14 cellular contexts compared by ENCODE assay signal in genomic region chr11:45022294-45023064, GRCh38.
DNase-seq lines count a peak whose midpoint lies in the region; ATAC-seq, FAIRE-seq and TF ChIP-seq lines count a peak whose summit lies in the region.
"Had no signal": no experiment of that assay in that cellular context is flagged by ENCODE, and none has a peak within 500 bp of the region (broad histone marks: within the 10 kb centered on the region; RNA-seq: fewer than 3 reads in every experiment).

No MANE protein-coding gene starts in this region.

- H3K27ac ChIP-seq in breast epithelium (peak overlapping the region; percentile 46 to 66), H1 (ENCODE audit: low read depth, low read length) (no peak overlapping the region), left lung (no peak overlapping the region), vagina (peak overlapping the region; percentile 64), kidney (ENCODE audit: low read depth in 2 of 2, low read length in 2 of 2) (no peak overlapping the region)
- H3K27ac ChIP-seq: A549, testis had no signal

- FAIRE-seq in H1 (lab: Jason Lieb, UNC) (no peak), kidney (lab: Jason Lieb, UNC) (no peak)
- FAIRE-seq: A549 had no signal

- H3K27me3 ChIP-seq in breast epithelium (no peaks in the 10 kb centered on the region), H1 (replicated peaks in 1 of 4; ENCODE audit: control insufficient read depth in 3 of 4, extremely low read depth in 1 of 4, insufficient read depth in 3 of 4, low read length in 3 of 4) (no peaks in the 10 kb centered on the region), left lung (no peaks in the 10 kb centered on the region), vagina (no peaks in the 10 kb centered on the region)
- H3K27me3 ChIP-seq: testis had no signal

- H4K20me1 ChIP-seq in H1 (replicated peaks in 1 of 2; ENCODE audit: control insufficient read depth in 1 of 2, insufficient read depth in 2 of 2, low read length in 2 of 2): no peaks in the 10 kb centered on the region

- TF ChIP-seq CTCF in breast epithelium (IDR thresholded peaks at IDR 0.05) (no peak), MCF 10A (IDR thresholded peaks at IDR 0.05; ENCODE audit: unreplicated experiment) (no peak), H1 (IDR thresholded peaks at IDR 0.05; ENCODE audit: control extremely low read depth in 1 of 3, insufficient read depth in 1 of 3, low read depth in 1 of 3, low read length in 3 of 3) (no peak), left lung (IDR thresholded peaks at IDR 0.05) (no peak), vagina (IDR thresholded peaks at IDR 0.05) (no peak), kidney (IDR thresholded peaks at IDR 0.05; ENCODE audit: borderline replicate concordance, extremely low read depth, insufficient read depth) (no peak), Calu3 (IDR thresholded peaks at IDR 0.05; ENCODE audit: unreplicated experiment) (no peak)

- no peak overlapping the region for H2AFZ ChIP-seq in H1 (ENCODE audit: low read length)

- no peak for DNase-seq in breast epithelium (ENCODE audit: low spot score in 2 of 2)
- no peak for DNase-seq in MCF 10A (ENCODE audit: unreplicated experiment)
- no peak for DNase-seq in H1 (ENCODE audit: low read depth in 1 of 2, low spot score in 2 of 2)
- no peak for DNase-seq in left lung
- DNase-seq in vagina (ENCODE audit: extremely low spot score in 2 of 2): no peak
- DNase-seq in kidney: no peak
- no peak for DNase-seq in Calu3
- DNase-seq: DMS53; effector CD4-positive, alpha-beta T cell; Kasumi-1 had no signal

- no peak overlapping the region for H4K8ac ChIP-seq in H1 (ENCODE audit: extremely low read depth, insufficient read depth, low read length)

- no TSS peak for BruUV-seq in MCF 10A (replicated peaks; lab: Mats Ljungman, UMichigan)
- no TSS peak for BruUV-seq in Calu3 (replicated peaks; lab: Mats Ljungman, UMichigan)

- POLR2A ChIA-PET in MCF 10A (lab: Yijun Ruan, JAX) (no interaction called here), H1 (lab: Charles Lee; ENCODE audit: partially characterized antibody) (interaction anchor here (1.5 kb wide), 1 partner anchor 58 kb away, joined by 4 read pairs; no protein-coding TSS in a partner anchor)

- H3K4me2 ChIP-seq in H1 (ENCODE audit: insufficient read depth in 1 of 2, low read depth in 2 of 2, low read length in 2 of 2): no peak overlapping the region
- H3K4me2 ChIP-seq: A549 had no signal

- intact Hi-C loops in breast epithelium (cut with DNase I; ENCODE audit: low total_unique reads) (no loop called here), MCF 10A (cut with micrococcal nuclease) (no loop called here), left lung (cut with DNase I) (no loop called here), vagina (cut with DNase I) (loop anchor here (5.0 kb wide), 1 partner anchor 65 kb away; no protein-coding TSS in a partner anchor), kidney (cut with DNase I) (no loop called here), Calu3 (cut with micrococcal nuclease; ENCODE audit: unreplicated experiment) (no loop called here)

- WGBS in H1 (ENCODE audit: extremely low coverage in 1 of 2, insufficient coverage in 1 of 2, insufficient read length in 1 of 2, insufficient replicate concordance in 2 of 2, low coverage in 1 of 2, low lambda C conversion rate in 2 of 2, missing lambda C conversion rate in 1 of 2), 2 experiments: 89% methylated on average over 9 of the region's 9 CpGs; no CpG with 5 or more reads in 1 of the 2 experiments

- H3K36me3 Mint-ChIP-seq in MCF 10A (ENCODE audit: insufficient read depth, unreplicated experiment) (peaks cover 6% of the 10 kb centered on the region), Calu3 (ENCODE audit: insufficient read depth, unreplicated experiment) (no peaks in the 10 kb centered on the region)

- H4K5ac ChIP-seq in H1 (ENCODE audit: insufficient read length, low read depth, low read length): no peak overlapping the region

- H4K91ac ChIP-seq in H1 (replicated peaks; ENCODE audit: insufficient read length, low read length): no peak overlapping the region

- H3K9me3 ChIP-seq in breast epithelium (no peaks in the 10 kb centered on the region), H1 (ENCODE audit: insufficient read depth in 2 of 2, low read depth in 1 of 2, low read length in 1 of 2) (no peaks in the 10 kb centered on the region), left lung (no peaks in the 10 kb centered on the region), vagina (no peaks in the 10 kb centered on the region), kidney (ENCODE audit: control insufficient read depth in 1 of 2, low read length in 2 of 2) (no peaks in the 10 kb centered on the region)
- H3K9me3 ChIP-seq: A549, testis had no signal

- no peak overlapping the region for H3K27ac Mint-ChIP-seq in MCF 10A (ENCODE audit: low read depth, unreplicated experiment)
- H3K27ac Mint-ChIP-seq in Calu3 (ENCODE audit: unreplicated experiment): no peak overlapping the region

- H3K4ac ChIP-seq in H1 (replicated peaks; ENCODE audit: insufficient read length, low read depth, low read length): no peak overlapping the region

- no peak overlapping the region for H2BK120ac ChIP-seq in H1 (replicated peaks; ENCODE audit: low read depth, low read length)

- no peak overlapping the region for H2BK5ac ChIP-seq in H1 (ENCODE audit: low read depth, low read length)

- H3K79me1 ChIP-seq in H1 (ENCODE audit: low read depth, low read length): no peaks in the 10 kb centered on the region

- no peak overlapping the region for H3K4me3 ChIP-seq in breast epithelium
- no peak overlapping the region for H3K4me3 ChIP-seq in H1 (ENCODE audit: extremely low read depth in 1 of 4, insufficient read depth in 2 of 4, low read depth in 3 of 4, low read length in 4 of 4)
- no peak overlapping the region for H3K4me3 ChIP-seq in left lung
- no peak overlapping the region for H3K4me3 ChIP-seq in vagina
- no peak overlapping the region for H3K4me3 ChIP-seq in kidney (ENCODE audit: low read length in 2 of 2)
- H3K4me3 ChIP-seq: A549, testis had no signal

- no peak overlapping the region for H3K56ac ChIP-seq in H1 (replicated peaks; ENCODE audit: insufficient read length, low read depth, low read length)

- 0 out of 2 replicates have a peak overlapping the region, but pooled peaks have one; percentile 2 for H3K18ac ChIP-seq in H1 (ENCODE audit: extremely low read depth, low read length)

- no peak overlapping the region for H3K23ac ChIP-seq in H1 (ENCODE audit: insufficient read length)

- H3K14ac ChIP-seq in H1 (ENCODE audit: insufficient read length): no peak overlapping the region

- H2AK5ac ChIP-seq in H1 (ENCODE audit: low read depth, low read length): no peak overlapping the region

- TF ChIP-seq POLR2A in breast epithelium (IDR thresholded peaks at IDR 0.05) (no peak), H1 (IDR thresholded peaks at IDR 0.05; ENCODE audit: control extremely low read depth in 1 of 2, low read depth in 2 of 2, low read length in 2 of 2) (no peak), vagina (IDR thresholded peaks at IDR 0.05) (no peak)

- no peaks in the 10 kb centered on the region for H3K36me3 ChIP-seq in breast epithelium
- H3K36me3 ChIP-seq in H1 (ENCODE audit: control insufficient read depth in 2 of 4, insufficient read depth in 4 of 4, low read length in 3 of 4): no peaks in the 10 kb centered on the region
- no peaks in the 10 kb centered on the region for H3K36me3 ChIP-seq in left lung
- no peaks in the 10 kb centered on the region for H3K36me3 ChIP-seq in vagina
- H3K36me3 ChIP-seq in kidney (ENCODE audit: control insufficient read depth in 1 of 2, insufficient read depth in 2 of 2, low read length in 2 of 2): no peaks in the 10 kb centered on the region

- CTCF ChIA-PET in MCF 10A (lab: Yijun Ruan, JAX): interaction anchor here (0.8 kb wide), 1 partner anchor 82 kb away, joined by 3 read pairs; no protein-coding TSS in a partner anchor
- CTCF ChIA-PET in H1 (lab: Charles Lee; ENCODE audit: partially characterized antibody): interaction anchor here (0.6 to 5.6 kb wide), 23 partner anchors 10 to 94 kb away, joined by 3 to 41 read pairs (median 4); no protein-coding TSS in a partner anchor
- CTCF ChIA-PET in Calu3 (lab: Charles Lee): interaction anchor here (0.8 kb wide), 1 partner anchor 23 kb away, joined by 5 read pairs; no protein-coding TSS in a partner anchor

- no peaks in the 10 kb centered on the region for H3K9me3 Mint-ChIP-seq in MCF 10A (ENCODE audit: unreplicated experiment)
- H3K9me3 Mint-ChIP-seq in Calu3 (ENCODE audit: low read depth, unreplicated experiment): no peaks in the 10 kb centered on the region

- H3K4me1 ChIP-seq in breast epithelium (peaks cover 9% of the 10 kb centered on the region in 2 donors), H1 (replicated peaks in 1 of 4; ENCODE audit: control insufficient read depth in 3 of 4, insufficient read depth in 4 of 4, low read length in 3 of 4) (peaks cover 6 to 17% (median 13%) of the 10 kb centered on the region in 4 experiments; a peak in 6 of 7 replicates), left lung (peaks cover 10 to 15% of the 10 kb centered on the region in 2 donors), vagina (peaks cover 23% of the 10 kb centered on the region), kidney (ENCODE audit: control insufficient read depth in 1 of 2, insufficient read depth in 1 of 2, low read depth in 1 of 2, low read length in 2 of 2) (peaks cover 0 to 9% of the 10 kb centered on the region in 2 donors)
- H3K4me1 ChIP-seq: A549 had no signal

- ATAC-seq in left lung (peak; percentile 33), GM19455 (IDR thresholded peaks at IDR 0.05; ENCODE audit: unreplicated experiment) (no peak)
- ATAC-seq: Panc1 had no signal

- H3K27me3 Mint-ChIP-seq in MCF 10A (ENCODE audit: insufficient read depth, unreplicated experiment): no peaks in the 10 kb centered on the region
- peaks cover 67% of the 10 kb centered on the region for H3K27me3 Mint-ChIP-seq in Calu3 (ENCODE audit: unreplicated experiment)

- H3K79me2 ChIP-seq in H1 (ENCODE audit: control insufficient read depth in 1 of 2, insufficient read depth in 2 of 2, low read length in 2 of 2): no peaks in the 10 kb centered on the region

- peak overlapping the region; percentile 36 for H2BK15ac ChIP-seq in H1 (ENCODE audit: low read length)

- H3K4me3 Mint-ChIP-seq in MCF 10A (ENCODE audit: unreplicated experiment) (no peak overlapping the region), Calu3 (ENCODE audit: low read depth, unreplicated experiment) (no peak overlapping the region)

- H3K4me1 Mint-ChIP-seq in MCF 10A (ENCODE audit: insufficient read depth, unreplicated experiment): no peaks in the 10 kb centered on the region
- H3K4me1 Mint-ChIP-seq in Calu3 (ENCODE audit: low read depth, unreplicated experiment): no peaks in the 10 kb centered on the region

- H3K9ac ChIP-seq in H1 (replicated peaks in 1 of 4; ENCODE audit: extremely low read depth in 1 of 4, low read depth in 3 of 4, low read length in 3 of 4) (no peak overlapping the region; a peak in 1 of 7 replicates), kidney (ENCODE audit: low read length in 2 of 2) (no peak overlapping the region)

- H2BK20ac ChIP-seq in H1 (ENCODE audit: low read length): no peak overlapping the region

- no peak for TF ChIP-seq RAD21 in H1 (IDR thresholded peaks at IDR 0.05 in 1 of 2, conservative IDR thresholded peaks at IDR 0.05 in 1 of 2; ENCODE audit: low read depth in 2 of 2, low read length in 2 of 2)

- no peak for TF ChIP-seq EP300 in H1 (IDR thresholded peaks at IDR 0.05; ENCODE audit: borderline replicate concordance in 1 of 2, low read depth in 2 of 2, low read length in 2 of 2)

- H3K23me2 ChIP-seq in H1 (ENCODE audit: low read depth, low read length): no peaks in the 10 kb centered on the region

- H2BK12ac ChIP-seq in H1 (ENCODE audit: low read depth, low read length): peak overlapping the region; percentile 2; the same call in 1 of the 2 replicates

Comparison
In these comparisons a context has a peak if more than half of its experiments do, and no peak if none do; other contexts are left out.
1. H3K27ac ChIP-seq: peak in breast epithelium (2 of 2) and vagina (single experiment); none in H1 (single experiment), left lung (0 of 2) and kidney (0 of 2).